ENCODE assay signal across 17 cellular contexts in the genomic region with DNA sequence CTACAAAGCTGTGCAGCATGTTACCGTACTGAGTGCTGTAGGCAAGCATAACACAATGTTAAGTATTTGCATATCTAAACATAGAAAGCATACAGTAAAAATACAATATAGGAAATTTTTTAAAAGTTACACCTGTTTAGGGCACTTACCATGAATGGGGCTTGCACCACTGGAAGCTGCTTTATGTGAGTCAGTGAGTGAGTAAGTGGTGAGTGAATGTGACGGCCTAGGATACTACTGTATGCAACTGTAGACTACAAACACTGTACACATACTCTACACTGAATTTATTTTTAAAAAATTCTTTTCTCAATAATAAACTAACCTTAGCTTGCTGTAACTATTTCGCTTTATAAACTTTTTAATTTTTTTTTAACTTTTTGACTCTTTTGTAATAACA.
"Had no signal": no experiment of that assay in that cellular context is flagged by ENCODE, and none has a peak within 500 bp of the region (broad histone marks: within the 10 kb centered on the region; RNA-seq: fewer than 3 reads in every experiment).

No MANE protein-coding gene starts in this region.

- DNase-seq: activated CD4-positive, alpha-beta T cell treated with anti-CD3 and anti-CD28 coated beads, Interleukin-2, amount 50 U/mL, for 4 hours; activated effector memory CD4-positive, alpha-beta T cell treated with anti-CD3 and anti-CD28 coated beads, Interleukin-2, amount 50 U/mL, for 16 hours; activated T-cell treated with anti-CD3 and anti-CD28 coated beads, Interleukin-2, amount 50 U/mL, for 24 hours; amygdala; cerebellar nuclear complex; dermis blood vessel endothelial cell; head of caudate nucleus; left lung; psoas muscle; stimulated activated CD4-positive, alpha-beta T cell treated with anti-CD3 and anti-CD28 coated beads, Interleukin-2, amount 100 ng/mL, for 24 hours; stimulated activated naive CD4-positive, alpha-beta T cell; substantia nigra had no signal

- H3K4me1 ChIP-seq: left lung, psoas muscle had no signal

- H3K9me3 ChIP-seq: left lung had no signal

- H3K27me3 ChIP-seq: left lung had no signal

- ATAC-seq: activated CD4-positive, CD25-positive, alpha-beta regulatory T cell treated with anti-CD3 and anti-CD28 coated beads, Interleukin-2, amount 50 U/mL, for 24 hours; activated naive CD4-positive, alpha-beta T cell treated with anti-CD3 and anti-CD28 coated beads, Interleukin-2, amount 50 U/mL, for 72 hours; esophagus mucosa; left lung; natural killer cell treated with Interleukin-12 subunit alpha and Interleukin-12 subunit beta and Interleukin-15 and Interleukin-18, amount 100 ng/mL, for 72 hours; psoas muscle; sciatic nerve had no signal

- H3K4me3 ChIP-seq: left lung, psoas muscle had no signal

- H3K27ac ChIP-seq: left lung, psoas muscle had no signal
